Comparison of ENCODE assay signal across 1 cellular context in the genomic region with DNA sequence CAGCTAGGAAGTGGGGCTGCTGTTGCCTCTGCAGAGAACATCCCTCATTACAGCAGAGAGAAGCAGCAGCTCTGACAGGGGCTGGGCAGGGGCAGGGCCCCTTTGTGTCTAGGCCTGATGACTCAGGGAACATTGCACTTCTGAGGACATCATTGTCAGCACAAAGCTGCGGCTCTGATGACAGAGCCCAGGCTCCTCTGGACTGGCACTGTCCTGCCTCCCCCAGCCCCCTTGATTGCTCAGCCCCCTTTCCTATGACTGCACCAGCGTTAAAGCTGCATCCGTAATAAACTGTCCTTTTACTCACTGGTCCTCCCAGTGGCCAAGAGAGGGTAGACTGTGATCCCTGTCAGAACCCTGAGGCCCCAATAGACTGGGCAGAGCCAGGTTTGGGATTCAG.
A peak's percentile ranks its signal among the peaks of the same experiment; 100 is the strongest.
TF ChIP-seq lines count a peak whose summit lies in the region.

No MANE protein-coding gene starts in this region.

TF ChIP-seq in HepG2, 621 proteins besides CTCF, POLR2A, EP300 and RAD21:
- TF ChIP-seq ZNF44 (CRISPR knock-in tag; IDR thresholded peaks at IDR 0.05) (no peak), XRCC5 (optimal IDR thresholded peaks at IDR 0.05; ENCODE audit: low read length) (peak; percentile 39), STAG1 (CRISPR knock-in tag; IDR thresholded peaks at IDR 0.05) (peak; percentile 22; the same call in 1 of the 2 replicates)
